28 cellular contexts compared by ENCODE assay signal in genomic region chr5:168897387-168898122, GRCh38.
"Had no signal": no experiment of that assay in that cellular context is flagged by ENCODE, and none has a peak within 500 bp of the region (broad histone marks: within the 10 kb centered on the region; RNA-seq: fewer than 3 reads in every experiment).

No MANE protein-coding gene starts in this region.

- H3K9me3 ChIP-seq: gastrocnemius medialis, right lobe of liver, stomach, thyroid gland, upper lobe of right lung had no signal

- H3K4me3 Mint-ChIP-seq: activated CD4-positive, alpha-beta memory T cell treated with anti-CD3 and anti-CD28 coated beads, Interleukin-2, amount 10 ng/mL, durations not matched to agents 7 days and 5 days; activated CD4-positive, alpha-beta T cell treated with anti-CD3 and anti-CD28 coated beads, Interleukin-2, amount 10 ng/mL, durations not matched to agents 7 days and 5 days; activated naive CD4-positive, alpha-beta T cell treated with anti-CD3 and anti-CD28 coated beads, Interleukin-2, amount 10 ng/mL, durations not matched to agents 7 days and 5 days; activated naive CD8-positive, alpha-beta T cell treated with anti-CD3 and anti-CD28 coated beads, Interleukin-2, amount 10 ng/mL, durations not matched to agents 7 days and 5 days; activated T-cell treated with anti-CD3 and anti-CD28 coated beads, Interleukin-2, amount 50 U/mL, for 24 hours; effector memory CD8-positive, alpha-beta T cell; naive B cell; stimulated activated memory B cell treated with anti-CD40 and anti-IgM and Interleukin-4, amounts not matched to agents 10 μg/mL and 1 μg/mL and 100 μg/mL, for 72 hours; T-helper 17 cell had no signal

- H3K36me3 ChIP-seq: brain microvascular endothelial cell, gastrocnemius medialis, right lobe of liver, stomach, thyroid gland, upper lobe of right lung had no signal

- H3K27ac Mint-ChIP-seq: activated CD4-positive, alpha-beta memory T cell treated with anti-CD3 and anti-CD28 coated beads, Interleukin-2, amount 10 ng/mL, durations not matched to agents 7 days and 5 days; activated CD4-positive, alpha-beta T cell treated with anti-CD3 and anti-CD28 coated beads, Interleukin-2, amount 10 ng/mL, durations not matched to agents 7 days and 5 days; activated naive CD4-positive, alpha-beta T cell treated with anti-CD3 and anti-CD28 coated beads, Interleukin-2, amount 10 ng/mL, durations not matched to agents 7 days and 5 days; activated naive CD8-positive, alpha-beta T cell treated with anti-CD3 and anti-CD28 coated beads, Interleukin-2, amount 10 ng/mL, durations not matched to agents 7 days and 5 days; activated T-cell treated with anti-CD3 and anti-CD28 coated beads, Interleukin-2, amount 50 U/mL, for 24 hours; effector memory CD8-positive, alpha-beta T cell; naive B cell; stimulated activated memory B cell treated with anti-CD40 and anti-IgM and Interleukin-4, amounts not matched to agents 10 μg/mL and 1 μg/mL and 100 μg/mL, for 72 hours; T-helper 17 cell had no signal

- FAIRE-seq: astrocyte, keratinocyte had no signal

- H3K4me1 Mint-ChIP-seq: activated naive CD4-positive, alpha-beta T cell treated with anti-CD3 and anti-CD28 coated beads, Interleukin-2, amount 10 ng/mL, durations not matched to agents 7 days and 5 days; naive B cell; stimulated activated memory B cell treated with anti-CD40 and anti-IgM and Interleukin-4, amounts not matched to agents 10 μg/mL and 1 μg/mL and 100 μg/mL, for 72 hours had no signal

- DNase-seq: activated CD4-positive, alpha-beta memory T cell treated with anti-CD3 and anti-CD28 coated beads, Interleukin-2, amount 10 ng/mL, durations not matched to agents 7 days and 5 days; activated CD4-positive, alpha-beta T cell treated with anti-CD3 and anti-CD28 coated beads for 1 hour; activated CD4-positive, alpha-beta T cell treated with anti-CD3 and anti-CD28 coated beads, Interleukin-2, amount 10 ng/mL, durations not matched to agents 7 days and 5 days; activated CD8-positive, alpha-beta memory T cell treated with anti-CD3 and anti-CD28 coated beads, Interleukin-2, amount 50 U/mL, for 48 hours; activated gamma-delta T cell; activated naive CD4-positive, alpha-beta T cell treated with anti-CD3 and anti-CD28 coated beads, Interleukin-2, amount 10 ng/mL, durations not matched to agents 7 days and 5 days; activated naive CD8-positive, alpha-beta T cell treated with anti-CD3 and anti-CD28 coated beads, Interleukin-2, amount 10 ng/mL, durations not matched to agents 7 days and 5 days; activated T-cell treated with anti-CD3 and anti-CD28 coated beads, Interleukin-2, amount 50 U/mL, for 24 hours; brain microvascular endothelial cell; cortex of kidney; effector memory CD8-positive, alpha-beta T cell; erythroblast; gastrocnemius medialis; left cardiac atrium; left ventricle myocardium superior; naive B cell; posterior cingulate gyrus; right lobe of liver; stimulated activated CD4-positive, alpha-beta T cell treated with anti-CD3 and anti-CD28 coated beads, Interleukin-4, amount 100 ng/mL, for 24 hours; stimulated activated CD8-positive, alpha-beta memory T cell treated with anti-CD3 and anti-CD28 coated beads, Interleukin-4, amount 100 ng/mL, for 48 hours; stomach; T-helper 17 cell; thyroid gland; upper lobe of right lung had no signal

- ATAC-seq: effector memory CD8-positive, alpha-beta T cell; gastrocnemius medialis; left cardiac atrium; left ventricle myocardium superior; stimulated activated memory B cell treated with anti-CD40 and anti-IgM and Interleukin-4, amounts not matched to agents 10 μg/mL and 1 μg/mL and 100 μg/mL, for 72 hours; T-helper 17 cell; upper lobe of right lung had no signal

- H3K4me3 ChIP-seq: gastrocnemius medialis, hepatocyte, right lobe of liver, stomach, thyroid gland, upper lobe of right lung had no signal

- H3K9me3 Mint-ChIP-seq: activated CD4-positive, alpha-beta memory T cell treated with anti-CD3 and anti-CD28 coated beads, Interleukin-2, amount 10 ng/mL, durations not matched to agents 7 days and 5 days; activated CD4-positive, alpha-beta T cell treated with anti-CD3 and anti-CD28 coated beads, Interleukin-2, amount 10 ng/mL, durations not matched to agents 7 days and 5 days; activated naive CD4-positive, alpha-beta T cell treated with anti-CD3 and anti-CD28 coated beads, Interleukin-2, amount 10 ng/mL, durations not matched to agents 7 days and 5 days; activated naive CD8-positive, alpha-beta T cell treated with anti-CD3 and anti-CD28 coated beads, Interleukin-2, amount 10 ng/mL, durations not matched to agents 7 days and 5 days; activated T-cell treated with anti-CD3 and anti-CD28 coated beads, Interleukin-2, amount 50 U/mL, for 24 hours; effector memory CD8-positive, alpha-beta T cell had no signal

- H3K27me3 Mint-ChIP-seq: activated CD4-positive, alpha-beta memory T cell treated with anti-CD3 and anti-CD28 coated beads, Interleukin-2, amount 10 ng/mL, durations not matched to agents 7 days and 5 days had no signal

- H3K36me3 Mint-ChIP-seq: activated naive CD4-positive, alpha-beta T cell treated with anti-CD3 and anti-CD28 coated beads, Interleukin-2, amount 10 ng/mL, durations not matched to agents 7 days and 5 days; activated naive CD8-positive, alpha-beta T cell treated with anti-CD3 and anti-CD28 coated beads, Interleukin-2, amount 10 ng/mL, durations not matched to agents 7 days and 5 days; naive B cell; stimulated activated memory B cell treated with anti-CD40 and anti-IgM and Interleukin-4, amounts not matched to agents 10 μg/mL and 1 μg/mL and 100 μg/mL, for 72 hours had no signal

- H3K4me1 ChIP-seq: gastrocnemius medialis, right lobe of liver, stomach, upper lobe of right lung had no signal

- H3K27ac ChIP-seq: brain microvascular endothelial cell, gastrocnemius medialis, hepatocyte, right lobe of liver, stomach, thyroid gland, upper lobe of right lung had no signal

- H3K27me3 ChIP-seq: brain microvascular endothelial cell, gastrocnemius medialis, hepatocyte, right lobe of liver, stomach, thyroid gland had no signal
